ENCODE assay signal across 8 cellular contexts in the genomic region with DNA sequence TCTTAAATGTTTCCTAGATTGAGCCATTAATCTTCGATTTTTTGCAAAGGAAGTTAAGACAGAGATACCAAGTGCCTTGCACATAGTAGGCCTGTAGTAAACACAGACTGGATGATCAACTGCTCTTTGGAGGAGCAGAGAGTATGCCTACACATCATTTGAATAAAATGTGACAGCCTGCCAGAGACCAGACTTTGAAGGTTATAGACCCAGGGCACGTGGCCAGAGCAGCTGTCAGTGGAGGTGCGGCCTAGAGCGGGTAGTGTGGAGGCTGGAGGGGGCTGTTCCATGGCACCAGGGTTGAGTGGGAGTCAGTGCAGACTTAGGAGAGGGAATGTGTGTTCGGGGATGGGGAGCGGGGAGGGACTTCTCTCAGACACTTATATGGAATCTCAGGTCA.
DNase-seq lines count a peak whose midpoint lies in the region; ATAC-seq lines count a peak whose summit lies in the region.

No MANE protein-coding gene starts in this region.

- H3K27me3 Mint-ChIP-seq in activated CD4-positive, alpha-beta memory T cell treated with anti-CD3 and anti-CD28 coated beads for 36 hours = no peaks in the 10 kb centered on the region

- peak; percentile 37 for DNase-seq in HK-2 (ENCODE audit: unreplicated experiment)
- peak; percentile 30 for DNase-seq in activated CD4-positive, alpha-beta memory T cell treated with anti-CD3 and anti-CD28 coated beads for 36 hours
- peak; percentile 67 for DNase-seq in Right ventricle myocardium superior
- DNase-seq in stimulated activated CD4-positive, alpha-beta T cell treated with anti-CD3 and anti-CD28 coated beads, Interleukin-12 subunit alpha, Interleukin-12 subunit beta, amount 100 ng/mL, for 4 hours = no peak
- no peak for DNase-seq in middle frontal gyrus (ENCODE audit: extremely low spot score, low spot score)

- H3K9ac ChIP-seq in skeletal muscle satellite cell (ENCODE audit: low read depth, low read length) = peak overlapping the region; percentile 90

- ATAC-seq in Right ventricle myocardium superior (ENCODE audit: poor library complexity) (peak; percentile 40), GM21367 (IDR thresholded peaks at IDR 0.05; ENCODE audit: unreplicated experiment) (no peak), HG03521 (IDR thresholded peaks at IDR 0.05; ENCODE audit: unreplicated experiment) (no peak)

- intact Hi-C loops in activated CD4-positive, alpha-beta memory T cell treated with anti-CD3 and anti-CD28 coated beads for 36 hours (cut with micrococcal nuclease) = loop anchor here (1.0 kb wide), 1 partner anchor 12 kb away; no protein-coding TSS in a partner anchor
- intact Hi-C loops in Right ventricle myocardium superior (cut with DNase I) = no loop called here

- H3K36me3 Mint-ChIP-seq in activated CD4-positive, alpha-beta memory T cell treated with anti-CD3 and anti-CD28 coated beads for 36 hours = no peaks in the 10 kb centered on the region

- H3K36me3 ChIP-seq in skeletal muscle satellite cell (ENCODE audit: insufficient read depth, low read length) = no peaks in the 10 kb centered on the region

- no peaks in the 10 kb centered on the region for H3K9me3 ChIP-seq in skeletal muscle satellite cell (replicated peaks; ENCODE audit: low read length)

- POLR2A ChIA-PET in activated CD4-positive, alpha-beta memory T cell treated with anti-CD3 and anti-CD28 coated beads for 36 hours (lab: Charles Lee) = interaction anchor here (1.1 to 1.3 kb wide), 3 partner anchors 11 to 80 kb away, joined by 3 to 7 read pairs (median 4); no protein-coding TSS in a partner anchor

- CTCF ChIA-PET in activated CD4-positive, alpha-beta memory T cell treated with anti-CD3 and anti-CD28 coated beads for 36 hours (lab: Charles Lee) = interaction anchor here (1.1 to 2.1 kb wide), 3 partner anchors 12 to 31 kb away, joined by 3 to 6 read pairs (median 3); no protein-coding TSS in a partner anchor

- no peaks in the 10 kb centered on the region for H3K9me3 Mint-ChIP-seq in activated CD4-positive, alpha-beta memory T cell treated with anti-CD3 and anti-CD28 coated beads for 36 hours

- H3K4me3 Mint-ChIP-seq in activated CD4-positive, alpha-beta memory T cell treated with anti-CD3 and anti-CD28 coated beads for 36 hours = no peak overlapping the region

- peaks cover 91% of the 10 kb centered on the region for H3K4me1 Mint-ChIP-seq in activated CD4-positive, alpha-beta memory T cell treated with anti-CD3 and anti-CD28 coated beads for 36 hours (ENCODE audit: low read depth)

- peak overlapping the region; percentile 85 for H3K27ac Mint-ChIP-seq in activated CD4-positive, alpha-beta memory T cell treated with anti-CD3 and anti-CD28 coated beads for 36 hours

- H3K4me1 ChIP-seq in skeletal muscle satellite cell (ENCODE audit: control insufficient read depth, insufficient read depth, low read length) = peaks cover 94% of the 10 kb centered on the region

- no peak overlapping the region for H3K4me3 ChIP-seq in skeletal muscle satellite cell (ENCODE audit: low read length)

- no peaks in the 10 kb centered on the region for H3K27me3 ChIP-seq in skeletal muscle satellite cell (ENCODE audit: control insufficient read depth, insufficient read depth, low read length)

- H3K4me2 ChIP-seq in skeletal muscle satellite cell (ENCODE audit: low read length) = peak overlapping the region; percentile 58

Comparison
In these comparisons a context has a peak if more than half of its experiments do, and no peak if none do; other contexts are left out.
1. DNase-seq: peak in HK-2 (single experiment), activated CD4-positive, alpha-beta memory T cell treated with anti-CD3 and anti-CD28 coated beads for 36 hours (single experiment) and Right ventricle myocardium superior (single experiment); none in stimulated activated CD4-positive, alpha-beta T cell treated with anti-CD3 and anti-CD28 coated beads, Interleukin-12 subunit alpha, Interleukin-12 subunit beta, amount 100 ng/mL, for 4 hours (single experiment) and middle frontal gyrus (single experiment).